ENCODE assay signal across 8 cellular contexts in the genomic region with DNA sequence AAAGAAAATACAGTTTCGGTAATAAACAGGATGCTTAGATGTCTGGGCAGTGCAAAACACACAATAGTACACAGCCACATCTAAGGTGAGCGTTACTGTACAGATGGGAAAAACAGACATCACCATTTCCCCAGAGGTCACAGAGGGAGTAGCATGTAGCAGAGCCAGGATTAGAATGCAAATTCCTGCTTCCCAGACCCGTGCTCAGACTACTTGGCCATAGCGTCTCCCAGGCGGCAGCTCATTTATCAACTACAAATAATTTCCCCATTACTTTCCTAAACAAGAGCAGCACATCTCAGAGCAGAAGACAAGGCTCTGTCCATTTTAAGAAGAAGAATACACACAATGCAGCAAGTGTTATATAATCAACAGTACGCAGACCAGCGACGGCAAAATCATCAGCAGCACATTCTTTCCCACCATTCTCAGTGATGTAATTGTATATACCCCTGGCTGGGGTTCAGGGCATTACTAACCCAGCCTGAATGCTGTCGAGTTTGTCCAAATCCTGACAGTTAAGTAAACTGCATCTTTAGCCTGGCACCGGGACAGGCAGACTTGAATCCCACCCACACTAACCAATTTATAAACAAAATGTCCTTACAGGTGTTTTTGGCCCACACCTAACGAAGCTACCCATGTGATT.
DNase-seq lines count a peak whose midpoint lies in the region; ATAC-seq, FAIRE-seq and TF ChIP-seq lines count a peak whose summit lies in the region.

No MANE protein-coding gene starts in this region.

- peaks cover 12% of the 10 kb centered on the region for H3K79me2 ChIP-seq in neural progenitor cell (ENCODE audit: low read depth)

- H3F3A ChIP-seq in neural progenitor cell (ENCODE audit: low read depth) = no peaks in the 10 kb centered on the region

- no peaks in the 10 kb centered on the region for H3K9me3 Mint-ChIP-seq in neural progenitor cell

- H3K27ac ChIP-seq in esophagus squamous epithelium = peak overlapping the region in 3 of 4 donors; percentile 43 to 69 (median 68)
- no peak overlapping the region for H3K27ac ChIP-seq in neural progenitor cell

- H3K27ac Mint-ChIP-seq in neural progenitor cell = no peak overlapping the region

- intact Hi-C loops in esophagus squamous epithelium (cut with DNase I) = no loop called here

- peaks cover 0 to 24% (median 3%) of the 10 kb centered on the region in 3 donors for H3K4me1 ChIP-seq in esophagus squamous epithelium
- peaks cover 14% of the 10 kb centered on the region for H3K4me1 ChIP-seq in neural progenitor cell

- ATAC-seq in GM18858 (IDR thresholded peaks at IDR 0.05; ENCODE audit: unreplicated experiment) = no peak

- H3K36me3 ChIP-seq in esophagus squamous epithelium (peaks cover 0 to 19% (median 0%) of the 10 kb centered on the region in 3 donors), neural progenitor cell (no peaks in the 10 kb centered on the region)

- peaks cover 4% of the 10 kb centered on the region for H3K36me3 Mint-ChIP-seq in neural progenitor cell

- H3K9ac ChIP-seq in neural progenitor cell = no peak overlapping the region

- peaks cover 12% of the 10 kb centered on the region for H3K4me1 Mint-ChIP-seq in neural progenitor cell

- H2AFZ ChIP-seq in neural progenitor cell (replicated peaks) = no peak overlapping the region

- H3K9me3 ChIP-seq in esophagus squamous epithelium (no peaks in the 10 kb centered on the region), neural progenitor cell (ENCODE audit: low read depth) (no peaks in the 10 kb centered on the region)

- no peaks in the 10 kb centered on the region for H4K20me1 ChIP-seq in neural progenitor cell (ENCODE audit: low read depth)

- no peak for FAIRE-seq in D721Med (lab: Jason Lieb, UNC)

- no peak overlapping the region for H3K4me2 ChIP-seq in neural progenitor cell

- no peak for TF ChIP-seq POLR2A in esophagus squamous epithelium (IDR thresholded peaks at IDR 0.05)

- no peak for TF ChIP-seq CTCF in D721Med (IDR thresholded peaks at IDR 0.05; ENCODE audit: insufficient read depth, missing control alignments)
- peak in 3 of 6 experiments; percentile 19 to 34 (median 29) for TF ChIP-seq CTCF in esophagus squamous epithelium (IDR thresholded peaks at IDR 0.05)
- peak; percentile 13 for TF ChIP-seq CTCF in neural progenitor cell (IDR thresholded peaks at IDR 0.05)

- no peaks in the 10 kb centered on the region for H3K27me3 Mint-ChIP-seq in neural progenitor cell (ENCODE audit: insufficient read depth, low read depth)

- H3K4me3 ChIP-seq in esophagus squamous epithelium (peak overlapping the region in 1 of 4 donors; percentile 3), neural progenitor cell (no peak overlapping the region)

- WGBS in esophagus squamous epithelium, 2 donors = 50 to 55% methylated on average over 10 to 11 of the region's 11 CpGs

- H3K27me3 ChIP-seq in esophagus squamous epithelium = no peaks in the 10 kb centered on the region
- no peaks in the 10 kb centered on the region for H3K27me3 ChIP-seq in neural progenitor cell

- no peak overlapping the region for H3K4me3 Mint-ChIP-seq in neural progenitor cell

- peak; percentile 27 for DNase-seq in D721Med (ENCODE audit: insufficient read length, low spot score)
- DNase-seq in NCI-H2107 treated with DMSO at 0.1 percent for 48 hours (lab: John Stamatoyannopoulos, UW; ENCODE audit: unreplicated experiment) = peak; percentile 41
- DNase-seq in esophagus squamous epithelium (lab: John Stamatoyannopoulos, UW) = no peak
- DNase-seq in neural progenitor cell (ENCODE audit: low spot score) = no peak
- DNase-seq in GOT3 (lab: John Stamatoyannopoulos, UW) = no peak
- DNase-seq in germinal center (ENCODE audit: low spot score) = no peak
- DNase-seq in stimulated activated naive CD4-positive, alpha-beta T cell (lab: John Stamatoyannopoulos, UW) = no peak

Comparison
In these comparisons a context has a peak if more than half of its experiments do, and no peak if none do; other contexts are left out.
1. DNase-seq: peak in D721Med (single experiment) and NCI-H2107 treated with DMSO at 0.1 percent for 48 hours (single experiment); none in esophagus squamous epithelium (single experiment), neural progenitor cell (single experiment), GOT3 (single experiment), germinal center (single experiment) and stimulated activated naive CD4-positive, alpha-beta T cell (0 of 6).